ENCODE assay signal across 2 cellular contexts in genomic region chr12:63753743-63754142, GRCh38.
TF ChIP-seq lines count a peak whose summit lies in the region.

No MANE protein-coding gene starts in this region.

TF ChIP-seq in GM23338, 12 proteins besides CTCF, POLR2A, EP300 and RAD21 (continued from another document):
- TF ChIP-seq ZNF462 (CRISPR knock-in tag; IDR thresholded peaks at IDR 0.05) (no peak), STAT1 (IDR thresholded peaks at IDR 0.05; ENCODE audit: unreplicated experiment) (no peak), JUNB (IDR thresholded peaks at IDR 0.05; ENCODE audit: unreplicated experiment) (no peak)

TF ChIP-seq in WTC11, 78 proteins besides CTCF, POLR2A, EP300 and RAD21 (continued from another document):
- TF ChIP-seq ZBTB43 (CRISPR knock-in tag; IDR thresholded peaks at IDR 0.05) (no peak), RORB (CRISPR knock-in tag; IDR thresholded peaks at IDR 0.05) (no peak), SMAD3 (CRISPR knock-in tag; IDR thresholded peaks at IDR 0.05; ENCODE audit: borderline replicate concordance) (no peak), E2F5 (CRISPR knock-in tag; IDR thresholded peaks at IDR 0.05) (no peak), KAT7 (CRISPR knock-in tag; IDR thresholded peaks at IDR 0.05; ENCODE audit: borderline replicate concordance) (no peak), AR (CRISPR knock-in tag; IDR thresholded peaks at IDR 0.05) (no peak), ELF4 (CRISPR knock-in tag; IDR thresholded peaks at IDR 0.05; ENCODE audit: low read depth) (no peak)
